16 cellular contexts compared by ENCODE assay signal in the genomic region with DNA sequence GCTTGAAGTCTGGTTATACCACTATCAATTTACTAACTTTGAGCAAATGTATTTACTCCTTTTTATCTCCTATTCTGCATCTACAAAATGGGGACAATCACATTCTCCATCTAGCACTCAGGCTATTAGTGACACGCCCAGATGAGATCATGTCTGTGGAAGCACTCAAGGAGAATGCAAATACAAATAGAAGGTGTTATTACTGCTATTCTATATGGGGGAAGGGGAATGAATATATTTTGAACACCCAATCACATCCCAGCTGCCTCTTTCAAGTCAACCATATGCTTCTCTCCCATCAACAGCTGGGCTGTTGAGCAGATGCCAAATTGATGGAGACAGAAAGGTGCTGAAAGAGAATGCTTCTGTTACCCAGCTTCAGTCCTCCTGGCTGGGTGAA. TPM values are rescaled to one million over a fixed set of nuclear protein-coding genes. Genes with fewer than 3 reads are reported as not detected.
DNase-seq lines count a peak whose midpoint lies in the region; ATAC-seq, FAIRE-seq and TF ChIP-seq lines count a peak whose summit lies in the region.
"Had no signal": no experiment of that assay in that cellular context is flagged by ENCODE, and none has a peak within 500 bp of the region (broad histone marks: within the 10 kb centered on the region; RNA-seq: fewer than 3 reads in every experiment).

No MANE protein-coding gene starts in this region.

- H3K27ac Mint-ChIP-seq in central memory CD8-positive, alpha-beta T cell (ENCODE audit: low read depth), result peak overlapping the region; percentile 41
- H3K27ac Mint-ChIP-seq in Calu3 (ENCODE audit: unreplicated experiment), result no peak overlapping the region
- H3K27ac Mint-ChIP-seq: activated naive CD4-positive, alpha-beta T cell treated with anti-CD3 and anti-CD28 coated beads, Interleukin-2, amount 50 U/mL, for 24 hours; CD8-positive, alpha-beta T cell; stimulated activated naive CD8-positive, alpha-beta T cell treated with anti-CD3 and anti-CD28 coated beads, Interleukin-15, Interleukin-2, amounts not matched to agents 100 ng/mL and 50 ng/mL, for 24 hours had no signal

- no peaks in the 10 kb centered on the region for H3K9me3 Mint-ChIP-seq in central memory CD8-positive, alpha-beta T cell
- no peaks in the 10 kb centered on the region for H3K9me3 Mint-ChIP-seq in Calu3 (ENCODE audit: low read depth, unreplicated experiment)
- H3K9me3 Mint-ChIP-seq: activated naive CD4-positive, alpha-beta T cell treated with anti-CD3 and anti-CD28 coated beads, Interleukin-2, amount 50 U/mL, for 24 hours; CD8-positive, alpha-beta T cell; stimulated activated naive CD8-positive, alpha-beta T cell treated with anti-CD3 and anti-CD28 coated beads, Interleukin-15, Interleukin-2, amounts not matched to agents 100 ng/mL and 50 ng/mL, for 24 hours had no signal

- no peaks in the 10 kb centered on the region for H3K27me3 Mint-ChIP-seq in central memory CD8-positive, alpha-beta T cell
- no peaks in the 10 kb centered on the region for H3K27me3 Mint-ChIP-seq in Calu3 (ENCODE audit: unreplicated experiment)
- H3K27me3 Mint-ChIP-seq: activated naive CD4-positive, alpha-beta T cell treated with anti-CD3 and anti-CD28 coated beads, Interleukin-2, amount 50 U/mL, for 24 hours; stimulated activated naive CD8-positive, alpha-beta T cell treated with anti-CD3 and anti-CD28 coated beads, Interleukin-15, Interleukin-2, amounts not matched to agents 100 ng/mL and 50 ng/mL, for 24 hours had no signal

- TF ChIP-seq CTCF in Calu3 (IDR thresholded peaks at IDR 0.05; ENCODE audit: unreplicated experiment), result no peak

- H3K36me3 Mint-ChIP-seq in central memory CD8-positive, alpha-beta T cell (ENCODE audit: insufficient read depth), result peaks cover 2% of the 10 kb centered on the region
- no peaks in the 10 kb centered on the region for H3K36me3 Mint-ChIP-seq in Calu3 (ENCODE audit: insufficient read depth, unreplicated experiment)

- no peak for ATAC-seq in central memory CD8-positive, alpha-beta T cell (replicated peaks; ENCODE audit: extremely low read depth, poor library complexity, severe bottlenecking)
- ATAC-seq in GM18873 (IDR thresholded peaks at IDR 0.05; ENCODE audit: low FRiP score, unreplicated experiment), result no peak
- ATAC-seq: CD8-positive, alpha-beta T cell; gastroesophageal sphincter; right cardiac atrium; upper lobe of right lung had no signal

- DNase-seq in NCI-H510A treated with DMSO at 0.1 percent for 48 hours (lab: John Stamatoyannopoulos, UW), result peak; percentile 82
- no peak for DNase-seq in NCI-H510A (lab: John Stamatoyannopoulos, UW)
- DNase-seq in NCI-H524 treated with DMSO at 0.1 percent for 48 hours (lab: John Stamatoyannopoulos, UW), result peak; percentile 19
- no peak for DNase-seq in central memory CD8-positive, alpha-beta T cell (ENCODE audit: low spot score in 2 of 2)
- DNase-seq in urothelium cell line (ENCODE audit: low spot score), result peak; percentile 16
- DNase-seq in NCI-H187 treated with DMSO at 0.1 percent for 48 hours (lab: John Stamatoyannopoulos, UW), result no peak
- no peak for DNase-seq in Calu3
- DNase-seq: CD8-positive, alpha-beta T cell; colonic mucosa; occipital lobe; right cardiac atrium; upper lobe of right lung had no signal

- peaks cover 57% of the 10 kb centered on the region for H3K4me1 Mint-ChIP-seq in central memory CD8-positive, alpha-beta T cell
- H3K4me1 Mint-ChIP-seq in Calu3 (ENCODE audit: low read depth, unreplicated experiment), result peaks cover 43% of the 10 kb centered on the region

- intact Hi-C loops in Calu3 (cut with micrococcal nuclease; ENCODE audit: unreplicated experiment), result no loop called here

- no peak overlapping the region for H3K4me3 Mint-ChIP-seq in central memory CD8-positive, alpha-beta T cell
- H3K4me3 Mint-ChIP-seq in Calu3 (ENCODE audit: low read depth, unreplicated experiment), result no peak overlapping the region
- H3K4me3 Mint-ChIP-seq: activated naive CD4-positive, alpha-beta T cell treated with anti-CD3 and anti-CD28 coated beads, Interleukin-2, amount 50 U/mL, for 24 hours; CD8-positive, alpha-beta T cell; stimulated activated naive CD8-positive, alpha-beta T cell treated with anti-CD3 and anti-CD28 coated beads, Interleukin-15, Interleukin-2, amounts not matched to agents 100 ng/mL and 50 ng/mL, for 24 hours had no signal

- CTCF ChIA-PET in Calu3 (lab: Charles Lee), result no interaction called here

- no peak for FAIRE-seq in urothelium cell line (lab: Jason Lieb, UNC)

- no TSS peak for BruUV-seq in Calu3 (replicated peaks; lab: Mats Ljungman, UMichigan)

RNA-seq across cellular contexts. Expression of gene SGMS1, which starts 23.5 kb away (rescaled TPM):
- total RNA-seq in Calu3 (2022), result 26.1 and 34.5 TPM in 2 replicates

Comparison
In these comparisons a context has a peak if more than half of its experiments do, and no peak if none do; other contexts are left out.
1. DNase-seq: peak in NCI-H510A treated with DMSO at 0.1 percent for 48 hours (single experiment), NCI-H524 treated with DMSO at 0.1 percent for 48 hours (single experiment) and urothelium cell line (single experiment); none in NCI-H510A (single experiment), central memory CD8-positive, alpha-beta T cell (0 of 2), NCI-H187 treated with DMSO at 0.1 percent for 48 hours (single experiment) and Calu3 (single experiment).